1 cellular context compared by ENCODE assay signal in the genomic region with DNA sequence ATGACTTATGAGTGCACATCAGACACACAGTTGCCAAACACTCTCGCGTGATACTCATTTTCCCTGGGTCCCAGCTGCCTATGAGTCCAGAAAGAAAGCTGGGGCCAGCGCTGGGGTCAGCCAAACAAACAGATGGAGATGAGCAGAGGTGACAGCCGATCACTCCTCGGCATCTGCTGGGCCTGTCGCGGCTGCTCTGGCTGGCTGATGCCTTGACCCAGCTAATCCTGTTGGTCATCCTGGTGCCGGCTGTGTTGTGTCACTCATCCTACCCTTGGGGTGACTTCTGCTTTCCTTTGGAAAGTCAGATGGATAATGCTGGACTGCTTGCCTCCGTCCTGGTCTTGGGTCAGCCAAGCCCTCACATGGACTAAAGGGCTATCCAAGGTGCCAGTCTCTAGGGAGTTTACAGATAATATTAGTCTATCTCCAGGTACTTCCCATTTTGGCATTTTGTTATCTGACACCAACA.
TF ChIP-seq lines count a peak whose summit lies in the region.

No MANE protein-coding gene starts in this region.

TF ChIP-seq in GM23338, 12 proteins besides CTCF, POLR2A, EP300 and RAD21:
- no peak for TF ChIP-seq ZNF114 (CRISPR knock-in tag; IDR thresholded peaks at IDR 0.05)
- TF ChIP-seq, protein P1, sequence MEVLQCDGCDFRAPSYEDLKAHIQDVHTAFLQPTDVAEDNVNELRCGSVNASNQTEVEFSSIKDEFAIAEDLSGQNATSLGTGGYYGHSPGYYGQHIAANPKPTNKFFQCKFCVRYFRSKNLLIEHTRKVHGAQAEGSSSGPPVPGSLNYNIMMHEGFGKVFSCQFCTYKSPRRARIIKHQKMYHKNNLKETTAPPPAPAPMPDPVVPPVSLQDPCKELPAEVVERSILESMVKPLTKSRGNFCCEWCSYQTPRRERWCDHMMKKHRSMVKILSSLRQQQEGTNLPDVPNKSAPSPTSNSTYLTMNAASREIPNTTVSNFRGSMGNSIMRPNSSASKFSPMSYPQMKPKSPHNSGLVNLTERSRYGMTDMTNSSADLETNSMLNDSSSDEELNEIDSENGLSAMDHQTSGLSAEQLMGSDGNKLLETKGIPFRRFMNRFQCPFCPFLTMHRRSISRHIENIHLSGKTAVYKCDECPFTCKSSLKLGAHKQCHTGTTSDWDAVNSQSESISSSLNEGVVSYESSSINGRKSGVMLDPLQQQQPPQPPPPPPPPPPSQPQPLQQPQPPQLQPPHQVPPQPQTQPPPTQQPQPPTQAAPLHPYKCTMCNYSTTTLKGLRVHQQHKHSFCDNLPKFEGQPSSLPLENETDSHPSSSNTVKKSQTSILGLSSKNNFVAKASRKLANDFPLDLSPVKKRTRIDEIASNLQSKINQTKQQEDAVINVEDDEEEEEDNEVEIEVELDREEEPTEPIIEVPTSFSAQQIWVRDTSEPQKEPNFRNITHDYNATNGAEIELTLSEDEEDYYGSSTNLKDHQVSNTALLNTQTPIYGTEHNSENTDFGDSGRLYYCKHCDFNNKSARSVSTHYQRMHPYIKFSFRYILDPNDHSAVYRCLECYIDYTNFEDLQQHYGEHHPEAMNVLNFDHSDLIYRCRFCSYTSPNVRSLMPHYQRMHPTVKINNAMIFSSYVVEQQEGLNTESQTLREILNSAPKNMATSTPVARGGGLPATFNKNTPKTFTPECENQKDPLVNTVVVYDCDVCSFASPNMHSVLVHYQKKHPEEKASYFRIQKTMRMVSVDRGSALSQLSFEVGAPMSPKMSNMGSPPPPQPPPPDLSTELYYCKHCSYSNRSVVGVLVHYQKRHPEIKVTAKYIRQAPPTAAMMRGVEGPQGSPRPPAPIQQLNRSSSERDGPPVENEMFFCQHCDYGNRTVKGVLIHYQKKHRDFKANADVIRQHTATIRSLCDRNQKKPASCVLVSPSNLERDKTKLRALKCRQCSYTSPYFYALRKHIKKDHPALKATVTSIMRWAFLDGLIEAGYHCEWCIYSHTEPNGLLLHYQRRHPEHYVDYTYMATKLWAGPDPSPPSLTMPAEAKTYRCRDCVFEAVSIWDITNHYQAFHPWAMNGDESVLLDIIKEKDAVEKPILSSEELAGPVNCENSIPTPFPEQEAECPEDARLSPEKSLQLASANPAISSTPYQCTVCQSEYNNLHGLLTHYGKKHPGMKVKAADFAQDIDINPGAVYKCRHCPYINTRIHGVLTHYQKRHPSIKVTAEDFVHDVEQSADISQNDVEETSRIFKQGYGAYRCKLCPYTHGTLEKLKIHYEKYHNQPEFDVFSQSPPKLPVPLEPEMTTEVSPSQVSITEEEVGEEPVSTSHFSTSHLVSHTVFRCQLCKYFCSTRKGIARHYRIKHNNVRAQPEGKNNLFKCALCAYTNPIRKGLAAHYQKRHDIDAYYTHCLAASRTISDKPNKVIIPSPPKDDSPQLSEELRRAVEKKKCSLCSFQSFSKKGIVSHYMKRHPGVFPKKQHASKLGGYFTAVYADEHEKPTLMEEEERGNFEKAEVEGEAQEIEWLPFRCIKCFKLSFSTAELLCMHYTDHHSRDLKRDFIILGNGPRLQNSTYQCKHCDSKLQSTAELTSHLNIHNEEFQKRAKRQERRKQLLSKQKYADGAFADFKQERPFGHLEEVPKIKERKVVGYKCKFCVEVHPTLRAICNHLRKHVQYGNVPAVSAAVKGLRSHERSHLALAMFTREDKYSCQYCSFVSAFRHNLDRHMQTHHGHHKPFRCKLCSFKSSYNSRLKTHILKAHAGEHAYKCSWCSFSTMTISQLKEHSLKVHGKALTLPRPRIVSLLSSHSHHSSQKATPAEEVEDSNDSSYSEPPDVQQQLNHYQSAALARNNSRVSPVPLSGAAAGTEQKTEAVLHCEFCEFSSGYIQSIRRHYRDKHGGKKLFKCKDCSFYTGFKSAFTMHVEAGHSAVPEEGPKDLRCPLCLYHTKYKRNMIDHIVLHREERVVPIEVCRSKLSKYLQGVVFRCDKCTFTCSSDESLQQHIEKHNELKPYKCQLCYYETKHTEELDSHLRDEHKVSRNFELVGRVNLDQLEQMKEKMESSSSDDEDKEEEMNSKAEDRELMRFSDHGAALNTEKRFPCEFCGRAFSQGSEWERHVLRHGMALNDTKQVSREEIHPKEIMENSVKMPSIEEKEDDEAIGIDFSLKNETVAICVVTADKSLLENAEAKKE (CRISPR knock-in tag; IDR thresholded peaks at IDR 0.05): no peak
- TF ChIP-seq EZH2 (IDR thresholded peaks at IDR 0.05; ENCODE audit: low read depth, unreplicated experiment): no peak
- no peak for TF ChIP-seq NANOG (IDR thresholded peaks at IDR 0.05; ENCODE audit: borderline replicate concordance)
- no peak for TF ChIP-seq EZH2phosphoT487 (IDR thresholded peaks at IDR 0.05; ENCODE audit: unreplicated experiment)
- no peak for TF ChIP-seq JUNB (IDR thresholded peaks at IDR 0.05; ENCODE audit: unreplicated experiment)
- no peak for TF ChIP-seq CREB1 (CRISPR knock-in tag; IDR thresholded peaks at IDR 0.05; ENCODE audit: low read depth)
- TF ChIP-seq STAT1 (IDR thresholded peaks at IDR 0.05; ENCODE audit: unreplicated experiment): no peak
- no peak for TF ChIP-seq ZNF331 (CRISPR knock-in tag; IDR thresholded peaks at IDR 0.05; ENCODE audit: low read depth)
- no peak for TF ChIP-seq POLR2AphosphoS5 (IDR thresholded peaks at IDR 0.05; ENCODE audit: low read depth)
- TF ChIP-seq, protein P2, sequence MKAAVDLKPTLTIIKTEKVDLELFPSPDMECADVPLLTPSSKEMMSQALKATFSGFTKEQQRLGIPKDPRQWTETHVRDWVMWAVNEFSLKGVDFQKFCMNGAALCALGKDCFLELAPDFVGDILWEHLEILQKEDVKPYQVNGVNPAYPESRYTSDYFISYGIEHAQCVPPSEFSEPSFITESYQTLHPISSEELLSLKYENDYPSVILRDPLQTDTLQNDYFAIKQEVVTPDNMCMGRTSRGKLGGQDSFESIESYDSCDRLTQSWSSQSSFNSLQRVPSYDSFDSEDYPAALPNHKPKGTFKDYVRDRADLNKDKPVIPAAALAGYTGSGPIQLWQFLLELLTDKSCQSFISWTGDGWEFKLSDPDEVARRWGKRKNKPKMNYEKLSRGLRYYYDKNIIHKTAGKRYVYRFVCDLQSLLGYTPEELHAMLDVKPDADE (IDR thresholded peaks at IDR 0.05): no peak
- TF ChIP-seq, protein P3, sequence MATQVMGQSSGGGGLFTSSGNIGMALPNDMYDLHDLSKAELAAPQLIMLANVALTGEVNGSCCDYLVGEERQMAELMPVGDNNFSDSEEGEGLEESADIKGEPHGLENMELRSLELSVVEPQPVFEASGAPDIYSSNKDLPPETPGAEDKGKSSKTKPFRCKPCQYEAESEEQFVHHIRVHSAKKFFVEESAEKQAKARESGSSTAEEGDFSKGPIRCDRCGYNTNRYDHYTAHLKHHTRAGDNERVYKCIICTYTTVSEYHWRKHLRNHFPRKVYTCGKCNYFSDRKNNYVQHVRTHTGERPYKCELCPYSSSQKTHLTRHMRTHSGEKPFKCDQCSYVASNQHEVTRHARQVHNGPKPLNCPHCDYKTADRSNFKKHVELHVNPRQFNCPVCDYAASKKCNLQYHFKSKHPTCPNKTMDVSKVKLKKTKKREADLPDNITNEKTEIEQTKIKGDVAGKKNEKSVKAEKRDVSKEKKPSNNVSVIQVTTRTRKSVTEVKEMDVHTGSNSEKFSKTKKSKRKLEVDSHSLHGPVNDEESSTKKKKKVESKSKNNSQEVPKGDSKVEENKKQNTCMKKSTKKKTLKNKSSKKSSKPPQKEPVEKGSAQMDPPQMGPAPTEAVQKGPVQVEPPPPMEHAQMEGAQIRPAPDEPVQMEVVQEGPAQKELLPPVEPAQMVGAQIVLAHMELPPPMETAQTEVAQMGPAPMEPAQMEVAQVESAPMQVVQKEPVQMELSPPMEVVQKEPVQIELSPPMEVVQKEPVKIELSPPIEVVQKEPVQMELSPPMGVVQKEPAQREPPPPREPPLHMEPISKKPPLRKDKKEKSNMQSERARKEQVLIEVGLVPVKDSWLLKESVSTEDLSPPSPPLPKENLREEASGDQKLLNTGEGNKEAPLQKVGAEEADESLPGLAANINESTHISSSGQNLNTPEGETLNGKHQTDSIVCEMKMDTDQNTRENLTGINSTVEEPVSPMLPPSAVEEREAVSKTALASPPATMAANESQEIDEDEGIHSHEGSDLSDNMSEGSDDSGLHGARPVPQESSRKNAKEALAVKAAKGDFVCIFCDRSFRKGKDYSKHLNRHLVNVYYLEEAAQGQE (IDR thresholded peaks at IDR 0.05; ENCODE audit: unreplicated experiment): no peak
TF ChIP-seq in GM23338: peak in this region for 0.
